3 cellular contexts compared by ENCODE assay signal in genomic region chr11:120582535-120582934, GRCh38.
DNase-seq lines count a peak whose midpoint lies in the region; ATAC-seq, FAIRE-seq and TF ChIP-seq lines count a peak whose summit lies in the region.
"Not testable (repeated sequence)": the region's sequence is repeated elsewhere in the genome, so short reads cannot be mapped to it uniquely, and the experiment has no call there.

No MANE protein-coding gene starts in this region.

- not testable (repeated sequence) for H3K9me3 ChIP-seq in HEK293 (ENCODE audit: control insufficient read depth, insufficient read depth, low read depth, low read length); K562 (replicated peaks; ENCODE audit: control insufficient read depth, insufficient read depth, low read depth, low read length)

- not testable (repeated sequence) for H4K20me1 ChIP-seq in K562 (replicated peaks; ENCODE audit: control insufficient read depth, insufficient read depth, low read length)

- not testable (repeated sequence) for H3K27ac ChIP-seq in HEK293 (ENCODE audit: extremely low read depth, low read depth, low read length); K562 (ENCODE audit: extremely low read depth, low read depth, low read length)

- not testable (repeated sequence) for H3K4me3 ChIP-seq in HEK293 (ENCODE audit: low read depth, low read length); K562

- H3K9me1 ChIP-seq in K562 (ENCODE audit: control insufficient read depth, insufficient read depth, low read length) = not testable (repeated sequence)

- not testable (repeated sequence) for ATAC-seq in SK-N-SH treated with all-trans-retinoic acid at 6 μM for 48 hours, K562

- not testable (repeated sequence) for TF ChIP-seq RAD21 in K562 (CRISPR knock-in tag; conservative IDR thresholded peaks at IDR 0.05 in 1 of 2, IDR thresholded peaks at IDR 0.05 in 1 of 2)

- not testable (repeated sequence) for TF ChIP-seq EP300 in K562 (IDR thresholded peaks at IDR 0.05; ENCODE audit: low read length)

- intact Hi-C loops in K562 (cut with micrococcal nuclease) = not testable (repeated sequence)

- BruUV-seq in K562 (replicated peaks; lab: Mats Ljungman, UMichigan) = not testable (repeated sequence)

- not testable (repeated sequence) for TF ChIP-seq CTCF in HEK293 (tag by site-specific recombination; IDR thresholded peaks at IDR 0.05); K562 (IDR thresholded peaks at IDR 0.05 in 2 of 3, conservative IDR thresholded peaks at IDR 0.05 in 1 of 3; ENCODE audit: insufficient read depth in 2 of 3, low read depth in 1 of 3, low read length in 3 of 3)

- peaks cover 6 to 30% of the 10 kb centered on the region in 2 experiments; a peak in 3 of 5 replicates for H3K27me3 ChIP-seq in K562 (ENCODE audit: control insufficient read depth in 2 of 2, insufficient read depth in 2 of 2, low read length in 2 of 2)

- H2AFZ ChIP-seq in K562 (ENCODE audit: low read depth, low read length) = not testable (repeated sequence)

- CTCF ChIA-PET in HEK293 (lab: Yijun Ruan, JAX); K562 (lab: Yijun Ruan, JAX; ENCODE audit: low intra/inter-chr PET ratio): not testable (repeated sequence)

- H3K36me3 ChIP-seq in HEK293 (ENCODE audit: control insufficient read depth in 2 of 2, insufficient read depth in 1 of 2, low read length in 2 of 2); K562 (ENCODE audit: control insufficient read depth, insufficient read depth, low read length): not testable (repeated sequence)

- not testable (repeated sequence) for FAIRE-seq in K562 (lab: Jason Lieb, UNC)

- not testable (repeated sequence) for H3K4me2 ChIP-seq in K562 (ENCODE audit: insufficient read depth, low read length)

- 9% methylated on average over 3 of the region's 3 CpGs for WGBS in K562 (ENCODE audit: insufficient coverage, low coverage, missing lambda C conversion rate)

- in situ Hi-C loops in K562 (cut with MboI) = not testable (repeated sequence)

- not testable (repeated sequence) for H3K9ac ChIP-seq in K562 (ENCODE audit: insufficient read depth in 1 of 2, low read depth in 2 of 2, low read length in 2 of 2)

- POLR2A ChIA-PET in HEK293 (lab: Yijun Ruan, JAX); K562 (lab: Yijun Ruan, JAX): not testable (repeated sequence)

- H3K79me2 ChIP-seq in K562 (ENCODE audit: control insufficient read depth, insufficient read depth, low read length) = not testable (repeated sequence)

- not testable (repeated sequence) for DNase-seq in K562 (ENCODE audit: extremely low read depth in 1 of 4, low spot score in 3 of 4)

- not testable (repeated sequence) for H3K4me1 ChIP-seq in HEK293 (ENCODE audit: control insufficient read depth, insufficient read depth, low read length); K562 (replicated peaks in 1 of 2; ENCODE audit: control insufficient read depth in 2 of 2, insufficient read depth in 2 of 2, low read length in 2 of 2)

- not testable (repeated sequence) for TF ChIP-seq POLR2A in K562 (conservative IDR thresholded peaks at IDR 0.05)

TF ChIP-seq in HEK293, 187 proteins besides CTCF, POLR2A, EP300 and RAD21:
- peak; percentile 75 for TF ChIP-seq ZNF146 (tag by site-specific recombination; IDR thresholded peaks at IDR 0.05)
- 0 out of 2 replicates have a peak, but pooled peaks have one; percentile 26 for TF ChIP-seq ZNF580 (tag by site-specific recombination; IDR thresholded peaks at IDR 0.05)
TF ChIP-seq in HEK293: peak in this region for 2; not testable (repeated sequence) for 185.

TF ChIP-seq in SK-N-SH treated with all-trans-retinoic acid at 6 μM for 48 hours, 23 proteins besides CTCF, POLR2A, EP300 and RAD21:
- peak; percentile 67 for TF ChIP-seq ZNF8 (CRISPR knock-in tag; IDR thresholded peaks at IDR 0.05)

TF ChIP-seq in K562, 482 proteins besides CTCF, POLR2A, EP300 and RAD21:
- TF ChIP-seq ZNF146 (CRISPR knock-in tag; IDR thresholded peaks at IDR 0.05; ENCODE audit: unreplicated experiment) (peak; percentile 33), RBM25 (IDR thresholded peaks at IDR 0.05; ENCODE audit: low read depth, low read length, severe bottlenecking) (peak; percentile 5)
